ENCODE assay signal across 8 cellular contexts in genomic region chr12:56358836-56359532, GRCh38. TPM values are rescaled to one million over a fixed set of nuclear protein-coding genes. Genes with fewer than 3 reads are reported as not detected.
DNase-seq lines count a peak whose midpoint lies in the region; ATAC-seq, FAIRE-seq and TF ChIP-seq lines count a peak whose summit lies in the region.

No MANE protein-coding gene starts in this region.

- peaks cover 22% of the 10 kb centered on the region for H3F3A ChIP-seq in MM.1S (ENCODE audit: insufficient read depth, low read length)

- peak overlapping the region; percentile 80 for H3K4me2 ChIP-seq in MM.1S (ENCODE audit: low read depth, low read length)
- H3K4me2 ChIP-seq in K562 (ENCODE audit: insufficient read depth, low read length), result peak overlapping the region; percentile 88

- H3K9me2 ChIP-seq in MM.1S (replicated peaks; ENCODE audit: insufficient read depth, low read length), result no peaks in the 10 kb centered on the region

- H3K4me1 ChIP-seq in CD8-positive, alpha-beta T cell (ENCODE audit: insufficient read depth, low read length), result peaks cover 23% of the 10 kb centered on the region
- peaks cover 4% of the 10 kb centered on the region; the same call in 1 of the 2 replicates for H3K4me1 ChIP-seq in MM.1S (ENCODE audit: low read length)
- H3K4me1 ChIP-seq in K562 (replicated peaks in 1 of 2; ENCODE audit: control insufficient read depth in 2 of 2, insufficient read depth in 2 of 2, low read length in 2 of 2), result peaks cover 13 to 15% of the 10 kb centered on the region in 2 experiments
- peaks cover 2 to 30% (median 24%) of the 10 kb centered on the region in 5 donors for H3K4me1 ChIP-seq in subcutaneous abdominal adipose tissue (ENCODE audit: control insufficient read depth in 5 of 5, insufficient read depth in 5 of 5, low read length in 5 of 5)

- no peak for ATAC-seq in CD8-positive, alpha-beta T cell
- ATAC-seq in K562 (no peak), HG03439 (IDR thresholded peaks at IDR 0.05; ENCODE audit: unreplicated experiment) (no peak)

- in situ Hi-C loops in K562 (cut with MboI), result no loop called here

- H3K27ac ChIP-seq in CD8-positive, alpha-beta T cell (ENCODE audit: low read depth, low read length), result peak overlapping the region; percentile 76
- peak overlapping the region; percentile 79 for H3K27ac ChIP-seq in MM.1S (ENCODE audit: low read length)
- peak overlapping the region; percentile 76; the same call in 2 of the 3 replicates for H3K27ac ChIP-seq in K562 (ENCODE audit: extremely low read depth, low read depth, low read length)
- peak overlapping the region; percentile 88 for H3K27ac ChIP-seq in subcutaneous abdominal adipose tissue (ENCODE audit: low read depth, low read length)

- DNase-seq in CD8-positive, alpha-beta T cell, result no peak
- peak; percentile 90 for DNase-seq in MM.1S
- DNase-seq in K562 (ENCODE audit: extremely low read depth in 1 of 4, low spot score in 3 of 4), result peak in 1 of 4 experiments; percentile 26
- peak; percentile 65 for DNase-seq in kidney tubule cell (ENCODE audit: low spot score)
- DNase-seq in NCI-H2196 treated with DMSO at 0.1 percent for 48 hours (lab: John Stamatoyannopoulos, UW; ENCODE audit: unreplicated experiment), result no peak
- DNase-seq in NCI-H345 (lab: John Stamatoyannopoulos, UW), result no peak

- H4K20me1 ChIP-seq in MM.1S (ENCODE audit: insufficient read depth, low read length) (no peaks in the 10 kb centered on the region), K562 (replicated peaks; ENCODE audit: control insufficient read depth, insufficient read depth, low read length) (no peaks in the 10 kb centered on the region)

- H3K27ac Mint-ChIP-seq in CD8-positive, alpha-beta T cell, result peak overlapping the region; percentile 95

- POLR2A ChIA-PET in CD8-positive, alpha-beta T cell (lab: Charles Lee), result interaction anchor here (1.0 to 4.6 kb wide), 15 partner anchors 9 to 720 kb away, joined by 3 to 84 read pairs (median 8); partner anchors contain the start of genes ANKRD52, CNPY2, IL23A and PA2G4
- POLR2A ChIA-PET in K562 (lab: Yijun Ruan, JAX), result interaction anchor here (0.8 to 19.4 kb wide), 8 partner anchors 17 to 105 kb away, joined by 3 to 274 read pairs (median 6); partner anchors contain the start of genes IL23A and PAN2

- intact Hi-C loops in CD8-positive, alpha-beta T cell (cut with DNase I, micrococcal nuclease), result no loop called here
- intact Hi-C loops in K562 (cut with micrococcal nuclease), result no loop called here

- H3K9me3 ChIP-seq in CD8-positive, alpha-beta T cell (ENCODE audit: low read length), result no peaks in the 10 kb centered on the region
- H3K9me3 ChIP-seq in MM.1S (replicated peaks; ENCODE audit: insufficient read depth, low read length), result no peaks in the 10 kb centered on the region
- H3K9me3 ChIP-seq in K562 (replicated peaks; ENCODE audit: control insufficient read depth, insufficient read depth, low read depth, low read length), result no peaks in the 10 kb centered on the region
- no peaks in the 10 kb centered on the region for H3K9me3 ChIP-seq in subcutaneous abdominal adipose tissue (ENCODE audit: control insufficient read depth in 5 of 5, low read length in 5 of 5)

- peaks cover 15% of the 10 kb centered on the region for H3K36me3 ChIP-seq in CD8-positive, alpha-beta T cell (ENCODE audit: insufficient read depth, low read length)
- no peaks in the 10 kb centered on the region for H3K36me3 ChIP-seq in MM.1S (replicated peaks; ENCODE audit: insufficient read depth, low read length)
- peaks cover 24% of the 10 kb centered on the region; the same call in 2 of the 3 replicates for H3K36me3 ChIP-seq in K562 (ENCODE audit: control insufficient read depth, insufficient read depth, low read length)
- peaks cover 6 to 27% (median 25%) of the 10 kb centered on the region in 5 donors for H3K36me3 ChIP-seq in subcutaneous abdominal adipose tissue (ENCODE audit: control insufficient read depth in 5 of 5, insufficient read depth in 5 of 5, low read length in 5 of 5)

- H3K79me2 ChIP-seq in MM.1S (ENCODE audit: low read length) (peaks cover 51% of the 10 kb centered on the region), K562 (ENCODE audit: control insufficient read depth, insufficient read depth, low read length) (peaks cover 27% of the 10 kb centered on the region)

- TF ChIP-seq EP300 in K562 (IDR thresholded peaks at IDR 0.05; ENCODE audit: low read length), result no peak

- no peaks in the 10 kb centered on the region for H3K27me3 Mint-ChIP-seq in CD8-positive, alpha-beta T cell (ENCODE audit: low read depth)

- H3K4me3 ChIP-seq in CD8-positive, alpha-beta T cell (ENCODE audit: low read depth, low read length), result peak overlapping the region; percentile 78
- H3K4me3 ChIP-seq in MM.1S (ENCODE audit: low read length) (peak overlapping the region; percentile 91), K562 (peak overlapping the region; percentile 64), subcutaneous abdominal adipose tissue (ENCODE audit: low read depth in 1 of 5, low read length in 5 of 5) (peak overlapping the region; percentile 69 to 99 (median 97))

- H3K4me1 Mint-ChIP-seq in CD8-positive, alpha-beta T cell (ENCODE audit: low read depth), result peaks cover 34% of the 10 kb centered on the region

- peak overlapping the region; percentile 78 for H3K9ac ChIP-seq in MM.1S (ENCODE audit: low read length)
- H3K9ac ChIP-seq in K562 (ENCODE audit: insufficient read depth in 1 of 2, low read depth in 2 of 2, low read length in 2 of 2), result peak overlapping the region; percentile 27 to 77
- H3K9ac ChIP-seq in subcutaneous abdominal adipose tissue (ENCODE audit: low read length in 5 of 5), result peak overlapping the region; percentile 75 to 96 (median 90)

- H3K36me3 Mint-ChIP-seq in CD8-positive, alpha-beta T cell, result peaks cover 30% of the 10 kb centered on the region

- CTCF ChIA-PET in CD8-positive, alpha-beta T cell (lab: Charles Lee), result interaction anchor here (0.8 to 4.1 kb wide), 10 partner anchors 12 to 105 kb away, joined by 3 to 22 read pairs (median 5); partner anchors contain the start of gene CNPY2
- CTCF ChIA-PET in K562 (lab: Yijun Ruan, JAX; ENCODE audit: low intra/inter-chr PET ratio), result no interaction called here

- no peaks in the 10 kb centered on the region for H3K9me1 ChIP-seq in K562 (ENCODE audit: control insufficient read depth, insufficient read depth, low read length)

- peak overlapping the region; percentile 95 for H3K4me3 Mint-ChIP-seq in CD8-positive, alpha-beta T cell

- no peaks in the 10 kb centered on the region for H3K27me3 ChIP-seq in CD8-positive, alpha-beta T cell (ENCODE audit: insufficient read depth, low read length)
- no peaks in the 10 kb centered on the region for H3K27me3 ChIP-seq in MM.1S (replicated peaks; ENCODE audit: insufficient read depth, low read length)
- no peaks in the 10 kb centered on the region for H3K27me3 ChIP-seq in K562 (ENCODE audit: control insufficient read depth in 2 of 2, insufficient read depth in 2 of 2, low read length in 2 of 2)
- H3K27me3 ChIP-seq in subcutaneous abdominal adipose tissue (ENCODE audit: control insufficient read depth in 5 of 5, insufficient read depth in 4 of 5, low read length in 5 of 5), result no peaks in the 10 kb centered on the region

- no peak overlapping the region for H2AFZ ChIP-seq in MM.1S (ENCODE audit: low read length)
- H2AFZ ChIP-seq in K562 (ENCODE audit: low read depth, low read length), result peak overlapping the region; percentile 90; the same call in 1 of the 2 replicates

- BruUV-seq in K562 (replicated peaks; lab: Mats Ljungman, UMichigan), result no TSS peak

- no peak for TF ChIP-seq RAD21 in K562 (CRISPR knock-in tag; conservative IDR thresholded peaks at IDR 0.05 in 1 of 2, IDR thresholded peaks at IDR 0.05 in 1 of 2)

- no peaks in the 10 kb centered on the region for H3K9me3 Mint-ChIP-seq in CD8-positive, alpha-beta T cell

- no peak for FAIRE-seq in K562 (lab: Jason Lieb, UNC)

- TF ChIP-seq POLR2A in K562 (conservative IDR thresholded peaks at IDR 0.05), result no peak

- WGBS in K562 (ENCODE audit: insufficient coverage, low coverage, missing lambda C conversion rate), result 14% methylated on average over 1 of the region's 1 CpG

- TF ChIP-seq CTCF in CD8-positive, alpha-beta T cell (IDR thresholded peaks at IDR 0.05), result no peak
- TF ChIP-seq CTCF in MM.1S (IDR thresholded peaks at IDR 0.05; ENCODE audit: low read length) (no peak), K562 (IDR thresholded peaks at IDR 0.05 in 2 of 3, conservative IDR thresholded peaks at IDR 0.05 in 1 of 3; ENCODE audit: insufficient read depth in 2 of 3, low read depth in 1 of 3, low read length in 3 of 3) (no peak)

RNA-seq across cellular contexts. Expression of gene STAT2, which starts 0.9 kb away (rescaled TPM):
- total RNA-seq in CD8-positive, alpha-beta T cell, result 10 to 100 TPM; 71.8 to 81.9 TPM
- total RNA-seq in K562 (2011; cell fraction: chromatin; rRNA removed; ENCODE audit: low replicate concordance), result 323 and 539 TPM in 2 replicates
- total RNA-seq in K562 (2011; cell fraction: nucleolus; rRNA removed), result 245 and 246 TPM in 2 replicates
- 197 and 224 TPM in 2 replicates for total RNA-seq in K562 (2011; cell fraction: nucleoplasm; rRNA removed)
- total RNA-seq in K562 (2014; rRNA removed), result 32.7 and 36.9 TPM in 2 replicates
- 38.6 and 40.3 TPM in 2 replicates for total RNA-seq in K562 (2014; rRNA removed; fragmentation: Illumina TruSeq; extraction: Trizol)
- total RNA-seq in K562 (2015; rRNA removed; fragmentation: Illumina TruSeq; extraction: Trizol), result 39.1 and 40.5 TPM in 2 replicates
- 46.9 and 49.3 TPM in 2 replicates for total RNA-seq in K562 (2021)
- 44.2 and 71.2 TPM in 2 replicates for polyA plus RNA-seq in K562 (2011; rRNA removed)
- 27.4 and 45.5 TPM in 2 replicates for polyA plus RNA-seq in K562 (2011; cell fraction: cytosol; rRNA removed)
- polyA plus RNA-seq in K562 (2011; cell fraction: nucleus; rRNA removed), result 151 and 211 TPM in 2 replicates
- 34.1 and 59.4 TPM in 2 replicates for polyA plus RNA-seq in K562 (2012)
- polyA plus RNA-seq in K562 (2014; fragmentation: Illumina TruSeq; extraction: Trizol), result 38.2 and 39.2 TPM in 2 replicates
- 10 to 100 TPM; 15.5 to 16.9 TPM for polyA plus RNA-seq in K562 (2014; fragmentation: Nextera tagmentation; extraction: Ambion mirVana)
- 39.1 and 40.1 TPM in 2 replicates for polyA plus RNA-seq in K562 (2014; rRNA removed)
- 69.6 and 79.5 TPM in 2 replicates for polyA minus RNA-seq in K562 (2011; rRNA and poly(A)+ RNA removed)
- polyA minus RNA-seq in K562 (2011; cell fraction: cytosol; rRNA and poly(A)+ RNA removed), result 28.8 and 40.3 TPM in 2 replicates
- 75.9 and 148 TPM in 2 replicates for polyA minus RNA-seq in K562 (2011; cell fraction: nucleus; rRNA and poly(A)+ RNA removed)

RNA-seq across cellular contexts. Expression of gene APOF, which starts 3.7 kb away (rescaled TPM):
- total RNA-seq in CD8-positive, alpha-beta T cell, result not detected
- not detected in 2 replicates for total RNA-seq in K562 (2011; cell fraction: chromatin; rRNA removed; ENCODE audit: low replicate concordance)
- 0.33 TPM in 1 of 2 replicates, not detected in the other for total RNA-seq in K562 (2011; cell fraction: nucleolus; rRNA removed)
- not detected in 2 replicates for total RNA-seq in K562 (2011; cell fraction: nucleoplasm; rRNA removed)
- total RNA-seq in K562 (2014; rRNA removed) (0.09 TPM in 1 of 2 replicates, not detected in the other), K562 (2014; rRNA removed; fragmentation: Illumina TruSeq; extraction: Trizol) (not detected in 2 replicates), K562 (2015; rRNA removed; fragmentation: Illumina TruSeq; extraction: Trizol) (not detected in 2 replicates), K562 (2021) (0.09 TPM in 1 of 2 replicates, not detected in the other)
- polyA plus RNA-seq in K562 (2011; rRNA removed) (not detected in 2 replicates), K562 (2014; fragmentation: Illumina TruSeq; extraction: Trizol) (not detected in 2 replicates), K562 (2014; fragmentation: Nextera tagmentation; extraction: Ambion mirVana) (under 1 TPM; 0.14 to 0.15 TPM), K562 (2014; rRNA removed) (not detected in 2 replicates)
- 0.03 TPM in 1 of 2 replicates, not detected in the other for polyA plus RNA-seq in K562 (2011; cell fraction: cytosol; rRNA removed)
- not detected in 2 replicates for polyA plus RNA-seq in K562 (2011; cell fraction: nucleus; rRNA removed)
- polyA plus RNA-seq in K562 (2012), result 0.08 and 0.12 TPM in 2 replicates
- polyA minus RNA-seq in K562 (2011; rRNA and poly(A)+ RNA removed), result not detected in 2 replicates
- not detected in 2 replicates for polyA minus RNA-seq in K562 (2011; cell fraction: cytosol; rRNA and poly(A)+ RNA removed)
- not detected in 2 replicates for polyA minus RNA-seq in K562 (2011; cell fraction: nucleus; rRNA and poly(A)+ RNA removed)

RNA-seq across cellular contexts. Expression of gene IL23A, which starts 20.3 kb away (rescaled TPM):
- 10 to 100 TPM; 21.3 to 26.7 TPM for total RNA-seq in CD8-positive, alpha-beta T cell
- total RNA-seq in K562 (2011; cell fraction: chromatin; rRNA removed; ENCODE audit: low replicate concordance), result 5.8 and 7.7 TPM in 2 replicates
- 6.0 and 10.7 TPM in 2 replicates for total RNA-seq in K562 (2011; cell fraction: nucleolus; rRNA removed)
- 8.4 and 11.0 TPM in 2 replicates for total RNA-seq in K562 (2011; cell fraction: nucleoplasm; rRNA removed)
- total RNA-seq in K562 (2014; rRNA removed), result 7.8 and 8.9 TPM in 2 replicates
- 9.0 and 9.1 TPM in 2 replicates for total RNA-seq in K562 (2014; rRNA removed; fragmentation: Illumina TruSeq; extraction: Trizol)
- 9.1 TPM in 2 replicates for total RNA-seq in K562 (2015; rRNA removed; fragmentation: Illumina TruSeq; extraction: Trizol)
- total RNA-seq in K562 (2021), result 9.6 and 12.5 TPM in 2 replicates
- polyA plus RNA-seq in K562 (2011; rRNA removed), result 4.4 and 21.6 TPM in 2 replicates
- 9.3 and 22.4 TPM in 2 replicates for polyA plus RNA-seq in K562 (2011; cell fraction: cytosol; rRNA removed)
- polyA plus RNA-seq in K562 (2011; cell fraction: nucleus; rRNA removed), result 18.8 and 49.0 TPM in 2 replicates
- 10.0 and 54.7 TPM in 2 replicates for polyA plus RNA-seq in K562 (2012)
- polyA plus RNA-seq in K562 (2014; fragmentation: Illumina TruSeq; extraction: Trizol), result 20.1 and 22.5 TPM in 2 replicates
- 10 to 100 TPM; 36.7 to 37.2 TPM for polyA plus RNA-seq in K562 (2014; fragmentation: Nextera tagmentation; extraction: Ambion mirVana)
- 21.3 and 29.3 TPM in 2 replicates for polyA plus RNA-seq in K562 (2014; rRNA removed)
- 0.98 and 2.3 TPM in 2 replicates for polyA minus RNA-seq in K562 (2011; rRNA and poly(A)+ RNA removed)
- 3.3 TPM in 1 of 2 replicates, not detected in the other for polyA minus RNA-seq in K562 (2011; cell fraction: cytosol; rRNA and poly(A)+ RNA removed)
- polyA minus RNA-seq in K562 (2011; cell fraction: nucleus; rRNA and poly(A)+ RNA removed), result 0.67 and 3.4 TPM in 2 replicates

RNA-seq across cellular contexts. Expression of gene PAN2, which starts 25.2 kb away (rescaled TPM):
- total RNA-seq in CD8-positive, alpha-beta T cell, result 100 to 1,000 TPM; 111 to 113 TPM
- total RNA-seq in K562 (2011; cell fraction: chromatin; rRNA removed; ENCODE audit: low replicate concordance), result 615 and 739 TPM in 2 replicates
- total RNA-seq in K562 (2011; cell fraction: nucleolus; rRNA removed), result 296 and 318 TPM in 2 replicates
- total RNA-seq in K562 (2011; cell fraction: nucleoplasm; rRNA removed), result 263 and 299 TPM in 2 replicates
- total RNA-seq in K562 (2014; rRNA removed), result 25.0 and 25.6 TPM in 2 replicates
- 25.9 and 26.0 TPM in 2 replicates for total RNA-seq in K562 (2014; rRNA removed; fragmentation: Illumina TruSeq; extraction: Trizol)
- 21.6 and 21.7 TPM in 2 replicates for total RNA-seq in K562 (2015; rRNA removed; fragmentation: Illumina TruSeq; extraction: Trizol)
- total RNA-seq in K562 (2021), result 40.2 and 51.4 TPM in 2 replicates
- polyA plus RNA-seq in K562 (2011; rRNA removed), result 66.1 and 134 TPM in 2 replicates
- polyA plus RNA-seq in K562 (2011; cell fraction: cytosol; rRNA removed), result 22.2 and 36.4 TPM in 2 replicates
- 942 and 1,795 TPM in 2 replicates for polyA plus RNA-seq in K562 (2011; cell fraction: nucleus; rRNA removed)
- polyA plus RNA-seq in K562 (2012), result 42.1 and 71.3 TPM in 2 replicates
- 29.1 and 35.3 TPM in 2 replicates for polyA plus RNA-seq in K562 (2014; fragmentation: Illumina TruSeq; extraction: Trizol)
- polyA plus RNA-seq in K562 (2014; fragmentation: Nextera tagmentation; extraction: Ambion mirVana), result 10 to 100 TPM; 15.0 to 23.9 TPM
- polyA plus RNA-seq in K562 (2014; rRNA removed), result 39.4 and 65.2 TPM in 2 replicates
- 27.5 and 64.2 TPM in 2 replicates for polyA minus RNA-seq in K562 (2011; rRNA and poly(A)+ RNA removed)
- 13.0 and 14.8 TPM in 2 replicates for polyA minus RNA-seq in K562 (2011; cell fraction: cytosol; rRNA and poly(A)+ RNA removed)
- 98.8 and 223 TPM in 2 replicates for polyA minus RNA-seq in K562 (2011; cell fraction: nucleus; rRNA and poly(A)+ RNA removed)

RNA-seq across cellular contexts. Expression of gene CNPY2, which starts 43.2 kb away (rescaled TPM):
- total RNA-seq in CD8-positive, alpha-beta T cell, result 10 to 100 TPM; 23.5 to 33.9 TPM
- total RNA-seq in K562 (2011; cell fraction: chromatin; rRNA removed; ENCODE audit: low replicate concordance), result 149 and 200 TPM in 2 replicates
- 156 TPM in 2 replicates for total RNA-seq in K562 (2011; cell fraction: nucleolus; rRNA removed)
- total RNA-seq in K562 (2011; cell fraction: nucleoplasm; rRNA removed), result 170 and 172 TPM in 2 replicates
- total RNA-seq in K562 (2014; rRNA removed) (92.1 and 99.8 TPM in 2 replicates), K562 (2014; rRNA removed; fragmentation: Illumina TruSeq; extraction: Trizol) (147 and 150 TPM in 2 replicates), K562 (2015; rRNA removed; fragmentation: Illumina TruSeq; extraction: Trizol) (134 and 138 TPM in 2 replicates), K562 (2021) (126 and 135 TPM in 2 replicates)
- polyA plus RNA-seq in K562 (2011; rRNA removed) (181 and 190 TPM in 2 replicates), K562 (2014; fragmentation: Illumina TruSeq; extraction: Trizol) (139 and 142 TPM in 2 replicates), K562 (2014; fragmentation: Nextera tagmentation; extraction: Ambion mirVana) (10 to 100 TPM; 33.8 to 45.0 TPM), K562 (2014; rRNA removed) (163 and 169 TPM in 2 replicates)
- 120 and 165 TPM in 2 replicates for polyA plus RNA-seq in K562 (2011; cell fraction: cytosol; rRNA removed)
- polyA plus RNA-seq in K562 (2011; cell fraction: nucleus; rRNA removed), result 78.9 and 103 TPM in 2 replicates
- polyA plus RNA-seq in K562 (2012), result 118 and 164 TPM in 2 replicates
- 106 and 114 TPM in 2 replicates for polyA minus RNA-seq in K562 (2011; rRNA and poly(A)+ RNA removed)
- polyA minus RNA-seq in K562 (2011; cell fraction: cytosol; rRNA and poly(A)+ RNA removed), result 30.3 and 31.9 TPM in 2 replicates
- polyA minus RNA-seq in K562 (2011; cell fraction: nucleus; rRNA and poly(A)+ RNA removed), result 22.1 and 38.5 TPM in 2 replicates

Comparison
In these comparisons a context has a peak if more than half of its experiments do, and no peak if none do; other contexts are left out.
1. DNase-seq: peak in MM.1S (single experiment) and kidney tubule cell (single experiment); none in CD8-positive, alpha-beta T cell (0 of 7), NCI-H2196 treated with DMSO at 0.1 percent for 48 hours (single experiment) and NCI-H345 (single experiment).
2. Peak in every context shown above with its lines, with median percentiles within 50 percentile points of each other: H3K27ac ChIP-seq, H3K4me3 ChIP-seq and H3K9ac ChIP-seq.